27 cellular contexts compared by ENCODE assay signal in genomic region chr15:68966996-68967395, GRCh38. TPM values are rescaled to one million over a fixed set of nuclear protein-coding genes. Genes with fewer than 3 reads are reported as not detected.
"Had no signal": no experiment of that assay in that cellular context is flagged by ENCODE, and none has a peak within 500 bp of the region (broad histone marks: within the 10 kb centered on the region; RNA-seq: fewer than 3 reads in every experiment).

No MANE protein-coding gene starts in this region.

- DNase-seq: hypothalamus; islet precursor cell; left ventricle myocardium superior; lower lobe of right lung; mammary epithelial cell; mesenchymal stem cell; naive thymus-derived CD8-positive, alpha-beta T cell; nucleus accumbens; pancreas; posterior cingulate gyrus; retina; right cardiac atrium; stimulated activated CD4-positive, alpha-beta T cell treated with anti-CD3 and anti-CD28 coated beads, Interleukin-4, amount 100 ng/mL, for 4 hours; stimulated activated CD8-positive, alpha-beta memory T cell treated with anti-CD3 and anti-CD28 coated beads, Interleukin-4, amount 100 ng/mL, for 48 hours; stimulated activated naive CD4-positive, alpha-beta T cell treated with Interleukin-2 at 50 U/mL for 16 hours; stimulated activated naive CD8-positive, alpha-beta T cell treated with anti-CD3 and anti-CD28 coated beads, Interleukin-15, amount 100 ng/mL, for 72 hours; testis; thyroid gland; transverse colon; upper lobe of left lung had no signal

- ATAC-seq: left lobe of liver; left ventricle myocardium superior; lower lobe of right lung; naive thymus-derived CD8-positive, alpha-beta T cell; pancreas; right cardiac atrium; sciatic nerve; stimulated activated memory B cell treated with anti-CD40 and anti-IgM and Interleukin-4, amounts not matched to agents 10 μg/mL and 1 μg/mL and 100 μg/mL, for 72 hours; stimulated activated naive CD8-positive, alpha-beta T cell treated with anti-CD3 and anti-CD28 coated beads, Interleukin-15, amount 100 ng/mL, for 72 hours had no signal

- H3K36me3 ChIP-seq: lower lobe of right lung, pancreas, prostate gland, thyroid gland, transverse colon, upper lobe of left lung, vagina had no signal

- FAIRE-seq: pancreas had no signal

- H3K4me1 ChIP-seq: lower lobe of right lung, pancreas, prostate gland, testis, thyroid gland, upper lobe of left lung, vagina had no signal

- H3K4me3 ChIP-seq: lower lobe of right lung, pancreas, prostate gland, skin epidermis, testis, thyroid gland, transverse colon, upper lobe of left lung, vagina had no signal

- H3K27ac ChIP-seq: lower lobe of right lung, pancreas, prostate gland, skin epidermis, testis, thyroid gland, upper lobe of left lung, vagina had no signal

- H3K27me3 ChIP-seq: pancreas, testis, thyroid gland, upper lobe of left lung, vagina had no signal

- H3K9me3 ChIP-seq: pancreas, prostate gland, testis, thyroid gland, vagina had no signal

RNA-seq across cellular contexts. Expression of gene SPESP1, which starts 36.7 kb away (rescaled TPM):
- total RNA-seq: neural crest cell had no signal

RNA-seq across cellular contexts. Expression of gene NOX5, which starts 47.5 kb away (rescaled TPM):
- total RNA-seq: left ventricle myocardium superior, lower lobe of right lung, neural crest cell had no signal
- polyA plus RNA-seq: naive thymus-derived CD8-positive, alpha-beta T cell had no signal
